ENCODE assay signal across 21 cellular contexts in the genomic region with DNA sequence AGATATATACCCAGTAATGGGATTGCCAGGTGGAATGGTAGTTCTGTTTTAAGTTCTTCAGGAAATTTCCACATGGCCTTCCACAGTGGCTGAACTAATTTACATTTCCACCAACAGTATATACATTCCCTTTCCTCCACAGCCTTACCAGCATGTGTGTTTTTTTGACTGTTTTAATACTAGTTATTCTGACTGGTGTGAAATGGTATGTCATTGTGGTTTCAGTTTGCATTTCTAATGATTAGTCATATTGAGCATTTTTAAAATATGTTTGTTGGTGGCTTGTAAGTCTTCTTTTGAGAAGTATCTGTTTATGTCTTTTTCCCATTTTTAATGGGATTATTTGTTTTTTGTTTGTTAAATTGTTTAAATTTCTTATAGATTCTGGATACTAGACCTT.
DNase-seq lines count a peak whose midpoint lies in the region; ATAC-seq and FAIRE-seq lines count a peak whose summit lies in the region.
"Had no signal": no experiment of that assay in that cellular context is flagged by ENCODE, and none has a peak within 500 bp of the region (broad histone marks: within the 10 kb centered on the region; RNA-seq: fewer than 3 reads in every experiment).

No MANE protein-coding gene starts in this region.

- H4K20me1 ChIP-seq in GM23248 (ENCODE audit: insufficient read depth), result no peaks in the 10 kb centered on the region

- no peaks in the 10 kb centered on the region for H3K9me3 ChIP-seq in GM23248 (ENCODE audit: low read depth)
- no peaks in the 10 kb centered on the region for H3K9me3 ChIP-seq in aorta (ENCODE audit: control insufficient read depth, low read length)
- H3K9me3 ChIP-seq: SK-N-SH had no signal

- H3K27ac ChIP-seq in GM23248, result no peak overlapping the region
- no peak overlapping the region for H3K27ac ChIP-seq in epithelial cell of prostate
- H3K27ac ChIP-seq in aorta (ENCODE audit: low read depth in 1 of 2, low read length in 2 of 2), result no peak overlapping the region

- DNase-seq in GM23248 (peak; percentile 2), RCC 7860 (ENCODE audit: low spot score) (no peak), epithelial cell of prostate (ENCODE audit: low read depth, low spot score) (peak; percentile 10), aorta (no peak), NCI-H82 (lab: John Stamatoyannopoulos, UW) (no peak), left colon (no peak)
- no peak for DNase-seq in stimulated activated CD4-positive, alpha-beta T cell treated with anti-CD3 and anti-CD28 coated beads, Interleukin-4, amount 100 ng/mL, for 24 hours
- DNase-seq: ACHN; C1 segment of cervical spinal cord; CD8-positive, alpha-beta memory T cell; DMS53; H7; NCI-H1105; NCI-H2081 treated with DMSO at 0.1 percent for 48 hours; NCI-H446 treated with DMSO at 0.1 percent for 48 hours; NCI-H69; SHP77 treated with DMSO at 0.1 percent for 48 hours; SK-N-SH had no signal

- H3K79me2 ChIP-seq in GM23248 (ENCODE audit: insufficient read depth), result no peaks in the 10 kb centered on the region

- intact Hi-C loops in aorta (cut with DNase I), result no loop called here
- intact Hi-C loops in left colon (cut with DNase I, micrococcal nuclease), result no loop called here

- no peak overlapping the region for H3K4me2 ChIP-seq in GM23248 (ENCODE audit: unreplicated experiment)
- H3K4me2 ChIP-seq: SK-N-SH had no signal

- no peaks in the 10 kb centered on the region for H3F3A ChIP-seq in GM23248 (ENCODE audit: insufficient read depth)

- H3K4me3 ChIP-seq in GM23248, result no peak overlapping the region
- H3K4me3 ChIP-seq in aorta (ENCODE audit: low read length in 2 of 2), result no peak overlapping the region
- H3K4me3 ChIP-seq: K562 had no signal

- H3K27me3 ChIP-seq in GM23248 (replicated peaks; ENCODE audit: insufficient read depth), result no peaks in the 10 kb centered on the region
- H3K27me3 ChIP-seq in aorta (ENCODE audit: control insufficient read depth in 1 of 2, insufficient read depth in 2 of 2, low read length in 1 of 2), result no peaks in the 10 kb centered on the region

- ATAC-seq in aorta (ENCODE audit: low FRiP score) (no peak), left colon (no peak)
- ATAC-seq: K562 had no signal

- peak; percentile 35 for FAIRE-seq in RCC 7860 (lab: Jason Lieb, UNC)
- FAIRE-seq: GM12891, GM18507, K562 had no signal

- H3K4me1 ChIP-seq in GM23248 (ENCODE audit: insufficient read depth), result no peaks in the 10 kb centered on the region
- no peaks in the 10 kb centered on the region for H3K4me1 ChIP-seq in aorta (ENCODE audit: control insufficient read depth in 1 of 2, insufficient read depth in 2 of 2, low read length in 2 of 2)

- H3K36me3 ChIP-seq in GM23248 (ENCODE audit: low read depth), result no peaks in the 10 kb centered on the region
- no peaks in the 10 kb centered on the region for H3K36me3 ChIP-seq in aorta (ENCODE audit: control insufficient read depth in 1 of 2, insufficient read depth in 2 of 2, low read length in 1 of 2)

- in situ Hi-C loops in GM23248 (cut with MboI), result no loop called here

- no peak overlapping the region for H3K9ac ChIP-seq in GM23248
- H3K9ac ChIP-seq: SK-N-SH had no signal

- H2AFZ ChIP-seq in GM23248, result no peak overlapping the region

- H3K9me2 ChIP-seq in GM23248 (ENCODE audit: insufficient read depth), result no peaks in the 10 kb centered on the region
- H3K9me2 ChIP-seq: SK-N-SH had no signal

Comparison
In these comparisons a context has a peak if more than half of its experiments do, and no peak if none do; other contexts are left out.
1. DNase-seq: peak in GM23248 (single experiment) and epithelial cell of prostate (single experiment); none in RCC 7860 (single experiment), aorta (0 of 2), NCI-H82 (single experiment), left colon (0 of 2) and stimulated activated CD4-positive, alpha-beta T cell treated with anti-CD3 and anti-CD28 coated beads, Interleukin-4, amount 100 ng/mL, for 24 hours (single experiment).